In genomic region chr15:60584355-60585023, GRCh38 we compare ENCODE assay signal across 11 cellular contexts.
DNase-seq lines count a peak whose midpoint lies in the region; ATAC-seq and TF ChIP-seq lines count a peak whose summit lies in the region.
"Had no signal": no experiment of that assay in that cellular context is flagged by ENCODE, and none has a peak within 500 bp of the region (broad histone marks: within the 10 kb centered on the region; RNA-seq: fewer than 3 reads in every experiment).

No MANE protein-coding gene starts in this region.

- H3K27ac ChIP-seq in RWPE2 (ENCODE audit: poor library complexity, severe bottlenecking) = no peak overlapping the region
- H3K27ac ChIP-seq: SK-N-MC had no signal

- H3K9me3 ChIP-seq in RWPE2 (ENCODE audit: severe bottlenecking) = no peaks in the 10 kb centered on the region

- H3K4me3 ChIP-seq in RWPE2 (ENCODE audit: severe bottlenecking) = no peak overlapping the region
- H3K4me3 ChIP-seq: SK-N-MC had no signal

- H3K4me1 ChIP-seq in RWPE2 (ENCODE audit: insufficient read depth, poor library complexity, severe bottlenecking) = peaks cover 3% of the 10 kb centered on the region

- DNase-seq in Caki2 (ENCODE audit: low read depth) (peak; percentile 10), RWPE2 (ENCODE audit: low spot score) (no peak), kidney tubule cell (ENCODE audit: low spot score) (peak; percentile 48), dermis blood vessel endothelial cell (no peak), NCI-H2227 (lab: John Stamatoyannopoulos, UW; ENCODE audit: unreplicated experiment) (no peak), NCI-H1930 (lab: John Stamatoyannopoulos, UW) (no peak), activated gamma-delta T cell (lab: John Stamatoyannopoulos, UW) (no peak)
- DNase-seq: DMS 273 treated with DMSO at 0.1 percent for 48 hours, NCI-H2029 had no signal

- H3K27me3 ChIP-seq in RWPE2 (ENCODE audit: insufficient read depth, poor library complexity, severe bottlenecking) = peaks cover 3% of the 10 kb centered on the region

- peak; percentile 41 for ATAC-seq in GM19463 (IDR thresholded peaks at IDR 0.05; ENCODE audit: unreplicated experiment)
- 0 out of 3 replicates have a peak, but pooled peaks have one; percentile 37 for ATAC-seq in RWPE2 (ENCODE audit: low read depth)

- no peak for TF ChIP-seq CTCF in RWPE2 (IDR thresholded peaks at IDR 0.05; ENCODE audit: poor library complexity, severe bottlenecking)

- no peaks in the 10 kb centered on the region for H3K36me3 ChIP-seq in RWPE2 (ENCODE audit: low read depth)

- in situ Hi-C loops in Caki2 (cut with HindIII; ENCODE audit: low pct_unique_long_range_greater_than_20kb, low sequenced_read_pairs) = no loop called here

Comparison
In these comparisons a context has a peak if more than half of its experiments do, and no peak if none do; other contexts are left out.
1. DNase-seq: peak in Caki2 (single experiment) and kidney tubule cell (single experiment); none in RWPE2 (single experiment), dermis blood vessel endothelial cell (single experiment), NCI-H2227 (single experiment), NCI-H1930 (0 of 2) and activated gamma-delta T cell (single experiment).